ENCODE assay signal across 23 cellular contexts in genomic region chr1:76038306-76039004, GRCh38. TPM values are rescaled to one million over a fixed set of nuclear protein-coding genes. Genes with fewer than 3 reads are reported as not detected.
A peak's percentile ranks its signal among the peaks of the same experiment; 100 is the strongest.
DNase-seq lines count a peak whose midpoint lies in the region; ATAC-seq and TF ChIP-seq lines count a peak whose summit lies in the region.
"Had no signal": no experiment of that assay in that cellular context is flagged by ENCODE, and none has a peak within 500 bp of the region (broad histone marks: within the 10 kb centered on the region; RNA-seq: fewer than 3 reads in every experiment).

No MANE protein-coding gene starts in this region.

- ATAC-seq in HG03196 (IDR thresholded peaks at IDR 0.05; ENCODE audit: unreplicated experiment) = no peak
- ATAC-seq in esophagus mucosa = no peak
- no peak for ATAC-seq in GM21576 (IDR thresholded peaks at IDR 0.05; ENCODE audit: unreplicated experiment)
- ATAC-seq: natural killer cell; pancreas; stimulated activated naive B cell treated with anti-CD40 and anti-IgM and Interleukin-4, amounts not matched to agents 10 μg/mL and 1 μg/mL and 100 μg/mL, for 72 hours had no signal

- DNase-seq in GM04504 (ENCODE audit: low read depth) (peak; percentile 8), amniotic epithelial cell (ENCODE audit: low read depth) (peak; percentile 92), kidney glomerular epithelial cell (lab: John Stamatoyannopoulos, UW) (peak; percentile 61), retinal pigment epithelial cell (ENCODE audit: low read depth) (peak; percentile 77)
- DNase-seq in activated CD4-positive, alpha-beta T cell treated with anti-CD3 and anti-CD28 coated beads, Interleukin-2, amount 50 U/mL, for 1 hour = no peak
- DNase-seq: activated CD4-positive, alpha-beta T cell treated with anti-CD3 and anti-CD28 coated beads, Interleukin-2, amount 10 ng/mL, durations not matched to agents 7 days and 5 days; activated CD8-positive, alpha-beta memory T cell treated with anti-CD3 and anti-CD28 coated beads, Interleukin-2, amount 50 U/mL, for 48 hours; activated effector memory CD4-positive, alpha-beta T cell treated with Interleukin-2 at 50 U/mL for 16 hours; CD4-positive, alpha-beta memory T cell; dermis blood vessel endothelial cell; hypothalamus; mammary epithelial cell; natural killer cell; NCI-H1930; NCI-H345; NCI-H82; pancreas; SIG-M5; stimulated activated CD4-positive, alpha-beta T cell treated with anti-CD3 and anti-CD28 coated beads, Interleukin-1b, Interleukin-23, amount 100 ng/mL, for 48 hours; stimulated activated naive B cell treated with anti-CD40 and anti-IgM and Interleukin-4, amounts not matched to agents 10 μg/mL and 1 μg/mL and 100 μg/mL, for 72 hours had no signal

- no peak overlapping the region for H3K4me3 ChIP-seq in retinal pigment epithelial cell (ENCODE audit: low read length)
- H3K4me3 ChIP-seq: pancreas had no signal

- TF ChIP-seq CTCF in retinal pigment epithelial cell (conservative IDR thresholded peaks at IDR 0.05; ENCODE audit: low read depth, low read length) = no peak

RNA-seq across cellular contexts. Expression of gene ST6GALNAC3, which starts 36.1 kb away (rescaled TPM):
- total RNA-seq in esophagus mucosa = 0.72 TPM
- total RNA-seq: natural killer cell had no signal
